8 cellular contexts compared by ENCODE assay signal in the genomic region with DNA sequence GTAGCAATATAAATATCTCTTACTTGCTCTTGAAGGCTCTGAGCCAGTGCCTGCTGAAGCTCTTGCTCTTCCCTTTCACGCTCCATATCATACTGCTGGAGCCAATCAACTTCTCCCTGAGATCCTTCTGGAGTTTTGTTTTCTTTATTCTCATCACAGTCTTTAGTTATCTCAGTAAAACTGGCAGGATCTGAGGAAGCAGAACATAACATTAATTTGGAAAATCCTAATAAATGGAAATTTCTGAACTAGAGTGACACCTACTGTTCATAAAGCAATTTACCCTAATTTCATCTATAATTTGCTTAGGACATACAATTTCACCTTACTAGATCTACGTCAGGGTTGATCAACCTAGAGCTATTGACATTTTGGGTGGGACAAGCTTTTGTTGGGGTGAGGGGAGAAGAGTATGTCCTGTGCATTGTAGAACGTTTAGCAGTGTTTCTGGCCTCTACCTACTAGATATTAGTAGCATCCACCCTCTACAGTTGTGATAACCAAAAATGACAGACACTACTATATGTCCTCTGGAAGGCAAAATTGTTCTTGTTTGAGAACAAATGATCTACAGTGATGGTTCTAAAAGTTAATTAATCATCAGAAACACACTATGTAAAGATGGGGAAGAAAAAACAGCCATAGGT. TPM values are rescaled to one million over a fixed set of nuclear protein-coding genes. Genes with fewer than 3 reads are reported as not detected.
DNase-seq lines count a peak whose midpoint lies in the region; ATAC-seq and TF ChIP-seq lines count a peak whose summit lies in the region.

No MANE protein-coding gene starts in this region.

- H3K36me3 ChIP-seq in left lung = peaks cover 0 to 34% of the 10 kb centered on the region in 2 donors

- CTCF ChIA-PET in activated CD8-positive, alpha-beta memory T cell treated with anti-CD3 and anti-CD28 coated beads, Interleukin-2, amount 10 ng/mL, durations not matched to agents 7 days and 5 days (lab: Charles Lee) = interaction anchor here (0.6 to 1.8 kb wide), 5 partner anchors 24 to 90 kb away, joined by 3 to 6 read pairs (median 3); no protein-coding TSS in a partner anchor

- H3K27me3 ChIP-seq in left lung = no peaks in the 10 kb centered on the region

- H3K9me3 Mint-ChIP-seq in brain = no peaks in the 10 kb centered on the region
- H3K9me3 Mint-ChIP-seq in activated CD8-positive, alpha-beta memory T cell treated with anti-CD3 and anti-CD28 coated beads, Interleukin-2, amount 10 ng/mL, durations not matched to agents 7 days and 5 days (ENCODE audit: low read depth) = no peaks in the 10 kb centered on the region

- H3K27ac ChIP-seq in left lung = no peak overlapping the region

- peak; percentile 35 for DNase-seq in AG10803 (ENCODE audit: low read depth)
- peak; percentile 25 for DNase-seq in HT1080 (ENCODE audit: low read depth)
- no peak for DNase-seq in left lung
- no peak for DNase-seq in DMS153 (lab: John Stamatoyannopoulos, UW)
- no peak for DNase-seq in activated CD8-positive, alpha-beta memory T cell treated with anti-CD3 and anti-CD28 coated beads, Interleukin-2, amount 10 ng/mL, durations not matched to agents 7 days and 5 days
- DNase-seq in GOT3 (lab: John Stamatoyannopoulos, UW) = no peak

- peak; percentile 57 for TF ChIP-seq CTCF in AG10803 (conservative IDR thresholded peaks at IDR 0.05; ENCODE audit: low read length)
- peak; percentile 61 to 71 for TF ChIP-seq CTCF in brain (conservative IDR thresholded peaks at IDR 0.05)
- TF ChIP-seq CTCF in left lung (IDR thresholded peaks at IDR 0.05) = peak; percentile 22 to 37

- no peaks in the 10 kb centered on the region for H3K27me3 Mint-ChIP-seq in brain
- H3K27me3 Mint-ChIP-seq in activated CD8-positive, alpha-beta memory T cell treated with anti-CD3 and anti-CD28 coated beads, Interleukin-2, amount 10 ng/mL, durations not matched to agents 7 days and 5 days = no peaks in the 10 kb centered on the region

- H3K4me1 Mint-ChIP-seq in brain = no peaks in the 10 kb centered on the region
- H3K4me1 Mint-ChIP-seq in activated CD8-positive, alpha-beta memory T cell treated with anti-CD3 and anti-CD28 coated beads, Interleukin-2, amount 10 ng/mL, durations not matched to agents 7 days and 5 days = peaks cover 8% of the 10 kb centered on the region

- ATAC-seq in left lung = peak; percentile 71
- ATAC-seq in activated CD8-positive, alpha-beta memory T cell treated with anti-CD3 and anti-CD28 coated beads, Interleukin-2, amount 10 ng/mL, durations not matched to agents 7 days and 5 days = no peak
- no peak for ATAC-seq in HG02981 (IDR thresholded peaks at IDR 0.05; ENCODE audit: unreplicated experiment)

- H3K9me3 ChIP-seq in left lung = no peaks in the 10 kb centered on the region

- intact Hi-C loops in left lung (cut with DNase I) = loop anchor here in 1 of 2 donors (5.0 to 10.0 kb wide), 2 partner anchors 59 to 161 kb away; no protein-coding TSS in a partner anchor

- H3K4me3 Mint-ChIP-seq in brain = no peak overlapping the region
- H3K4me3 Mint-ChIP-seq in activated CD8-positive, alpha-beta memory T cell treated with anti-CD3 and anti-CD28 coated beads, Interleukin-2, amount 10 ng/mL, durations not matched to agents 7 days and 5 days = no peak overlapping the region

- H3K4me1 ChIP-seq in left lung = peaks cover 0 to 12% of the 10 kb centered on the region in 2 donors

- H3K36me3 Mint-ChIP-seq in brain = peaks cover 65% of the 10 kb centered on the region
- peaks cover 43% of the 10 kb centered on the region for H3K36me3 Mint-ChIP-seq in activated CD8-positive, alpha-beta memory T cell treated with anti-CD3 and anti-CD28 coated beads, Interleukin-2, amount 10 ng/mL, durations not matched to agents 7 days and 5 days

- peak overlapping the region in 2 of 5 experiments; percentile 17 to 35 for H3K27ac Mint-ChIP-seq in brain
- H3K27ac Mint-ChIP-seq in activated CD8-positive, alpha-beta memory T cell treated with anti-CD3 and anti-CD28 coated beads, Interleukin-2, amount 10 ng/mL, durations not matched to agents 7 days and 5 days = no peak overlapping the region

- H3K4me3 ChIP-seq in AG10803 (ENCODE audit: low read length) (no peak overlapping the region), left lung (no peak overlapping the region)

RNA-seq across cellular contexts. Expression of a gene that starts 47.2 kb away (rescaled TPM):
- 0.05 TPM in 1 of 2 replicates, not detected in the other for total RNA-seq in HT1080 (2014; rRNA removed; shearing (Covaris generic))
- not detected in 2 replicates for polyA plus RNA-seq in HT1080 (2015; cell fraction: cytosol; rRNA removed)
- polyA plus RNA-seq in HT1080 (2015; cell fraction: nucleus; rRNA removed) = 0.08 TPM in 1 of 2 replicates, not detected in the other
- polyA plus RNA-seq in brain (ENCODE audit: insufficient read depth, low read depth, low replicate concordance) = not detected
- under 1 TPM in 1 of 2 donors, not detected in 1; 0.29 TPM for total RNA-seq in left lung
- total RNA-seq in activated CD8-positive, alpha-beta memory T cell treated with anti-CD3 and anti-CD28 coated beads, Interleukin-2, amount 10 ng/mL, durations not matched to agents 7 days and 5 days = under 1 TPM in 1 of 2 experiments, not detected in 1; 0.73 TPM

Comparison
In these comparisons a context has a peak if more than half of its experiments do, and no peak if none do; other contexts are left out.
1. DNase-seq: peak in AG10803 (single experiment) and HT1080 (single experiment); none in left lung (0 of 2), DMS153 (single experiment), activated CD8-positive, alpha-beta memory T cell treated with anti-CD3 and anti-CD28 coated beads, Interleukin-2, amount 10 ng/mL, durations not matched to agents 7 days and 5 days (single experiment) and GOT3 (single experiment).
2. Peak in every context shown above with its lines, with median percentiles within 50 percentile points of each other: CTCF ChIP-seq.